ENCODE assay signal across 13 cellular contexts in genomic region chr3:45227131-45227819, GRCh38. TPM values are rescaled to one million over a fixed set of nuclear protein-coding genes. Genes with fewer than 3 reads are reported as not detected.
DNase-seq lines count a peak whose midpoint lies in the region; ATAC-seq and TF ChIP-seq lines count a peak whose summit lies in the region.
"Had no signal": no experiment of that assay in that cellular context is flagged by ENCODE, and none has a peak within 500 bp of the region (broad histone marks: within the 10 kb centered on the region; RNA-seq: fewer than 3 reads in every experiment).

No MANE protein-coding gene starts in this region.

- H3K79me2 ChIP-seq in PC-3 (ENCODE audit: low read length): peaks cover 30% of the 10 kb centered on the region

- CTCF ChIA-PET in PC-3 (lab: Charles Lee): no interaction called here

- peak overlapping the region; percentile 12 for H3K4me3 Mint-ChIP-seq in activated CD4-positive, alpha-beta T cell treated with anti-CD3 and anti-CD28 coated beads, Interleukin-2, amount 10 ng/mL, durations not matched to agents 24 days and 14 days

- H3K4me3 ChIP-seq in PC-3 (ENCODE audit: low read length): no peak overlapping the region
- H3K4me3 ChIP-seq in fibroblast of the aortic adventitia (ENCODE audit: low read depth, low read length): no peak overlapping the region
- no peak overlapping the region for H3K4me3 ChIP-seq in foreskin fibroblast (ENCODE audit: low read depth in 1 of 2, low read length in 2 of 2)

- H3K4me2 ChIP-seq in PC-3 (ENCODE audit: low read length): no peak overlapping the region

- DNase-seq in activated CD4-positive, alpha-beta T cell treated with anti-CD3 and anti-CD28 coated beads, Interleukin-2, amount 10 ng/mL, durations not matched to agents 24 days and 14 days: no peak
- DNase-seq in activated CD4-positive, alpha-beta T cell treated with anti-CD3 and anti-CD28 coated beads, Interleukin-2, amount 50 U/mL, for 48 hours: no peak
- DNase-seq in PC-3 (no peak), fibroblast of the aortic adventitia (ENCODE audit: low read depth) (peak; percentile 72), pons (ENCODE audit: low spot score) (peak; percentile 49), GM03348 (ENCODE audit: low spot score) (no peak), NCI-H2196 (lab: John Stamatoyannopoulos, UW; ENCODE audit: unreplicated experiment) (no peak), foreskin fibroblast (no peak)
- DNase-seq: left ventricle myocardium superior, NCI-H2029, SJCRH30 had no signal

- POLR2A ChIA-PET in PC-3 (lab: Charles Lee; ENCODE audit: unreplicated experiment): no interaction called here

- TF ChIP-seq CTCF in PC-3 (conservative IDR thresholded peaks at IDR 0.05; ENCODE audit: low read depth, low read length) (no peak), fibroblast of the aortic adventitia (IDR thresholded peaks at IDR 0.05; ENCODE audit: insufficient read depth, low read length) (no peak), foreskin fibroblast (IDR thresholded peaks at IDR 0.05; ENCODE audit: low read depth, low read length) (no peak)

- no peak for ATAC-seq in PC-3

- H3K9me3 ChIP-seq in PC-3 (ENCODE audit: low read length): no peaks in the 10 kb centered on the region
- H3K9me3 ChIP-seq: SJCRH30 had no signal

- H3K27ac Mint-ChIP-seq in activated CD4-positive, alpha-beta T cell treated with anti-CD3 and anti-CD28 coated beads, Interleukin-2, amount 10 ng/mL, durations not matched to agents 24 days and 14 days: no peak overlapping the region
- H3K27ac Mint-ChIP-seq: activated naive CD4-positive, alpha-beta T cell treated with anti-CD3 and anti-CD28 coated beads, Interleukin-2, amount 50 U/mL, for 72 hours had no signal

- no peaks in the 10 kb centered on the region for H3K36me3 ChIP-seq in PC-3 (ENCODE audit: low read depth, low read length)
- H3K36me3 ChIP-seq: SJCRH30 had no signal

- H3K36me3 Mint-ChIP-seq in activated CD4-positive, alpha-beta T cell treated with anti-CD3 and anti-CD28 coated beads, Interleukin-2, amount 10 ng/mL, durations not matched to agents 24 days and 14 days (ENCODE audit: low read depth): no peaks in the 10 kb centered on the region

- no peaks in the 10 kb centered on the region for H3F3A ChIP-seq in PC-3 (ENCODE audit: low read length, unreplicated experiment)

- H3K27ac ChIP-seq in PC-3 (ENCODE audit: low read length): no peak overlapping the region
- H3K27ac ChIP-seq: SJCRH30 had no signal

- H3K9ac ChIP-seq in PC-3 (ENCODE audit: low read length): no peak overlapping the region

- peak overlapping the region; percentile 81; the same call in 1 of the 2 replicates for H2AFZ ChIP-seq in PC-3 (ENCODE audit: low read length)

- peaks cover 15% of the 10 kb centered on the region for H3K4me1 ChIP-seq in PC-3 (ENCODE audit: insufficient read depth, low read length)

- intact Hi-C loops in activated CD4-positive, alpha-beta T cell treated with anti-CD3 and anti-CD28 coated beads, Interleukin-2, amount 10 ng/mL, durations not matched to agents 24 days and 14 days (cut with micrococcal nuclease): loop anchor here (2.0 to 10.0 kb wide), 3 partner anchors 270 to 462 kb away; partner anchors contain the start of gene SACM1L
- intact Hi-C loops in PC-3 (cut with micrococcal nuclease): no loop called here

- peaks cover 70% of the 10 kb centered on the region for H3K27me3 Mint-ChIP-seq in activated CD4-positive, alpha-beta T cell treated with anti-CD3 and anti-CD28 coated beads, Interleukin-2, amount 10 ng/mL, durations not matched to agents 24 days and 14 days

- H3K27me3 ChIP-seq in PC-3 (ENCODE audit: low read length): no peaks in the 10 kb centered on the region

- H4K20me1 ChIP-seq in PC-3 (ENCODE audit: low read length): peaks cover 6% of the 10 kb centered on the region; the same call in 1 of the 2 replicates

- H3K9me2 ChIP-seq in PC-3 (replicated peaks; ENCODE audit: low read length): no peaks in the 10 kb centered on the region

- no peaks in the 10 kb centered on the region for H3K9me3 Mint-ChIP-seq in activated CD4-positive, alpha-beta T cell treated with anti-CD3 and anti-CD28 coated beads, Interleukin-2, amount 10 ng/mL, durations not matched to agents 24 days and 14 days
- H3K9me3 Mint-ChIP-seq: activated naive CD4-positive, alpha-beta T cell treated with anti-CD3 and anti-CD28 coated beads, Interleukin-2, amount 50 U/mL, for 72 hours had no signal

- H3K4me1 Mint-ChIP-seq in activated CD4-positive, alpha-beta T cell treated with anti-CD3 and anti-CD28 coated beads, Interleukin-2, amount 10 ng/mL, durations not matched to agents 24 days and 14 days: peaks cover 12% of the 10 kb centered on the region

- BruUV-seq in PC-3 (replicated peaks; lab: Mats Ljungman, UMichigan): no TSS peak

RNA-seq across cellular contexts. Expression of gene TMEM158, which starts 1.2 kb away (rescaled TPM):
- 0.44 and 0.66 TPM in 2 replicates for total RNA-seq in activated CD4-positive, alpha-beta T cell treated with anti-CD3 and anti-CD28 coated beads, Interleukin-2, amount 10 ng/mL, durations not matched to agents 24 days and 14 days
- total RNA-seq in PC-3 (2014; rRNA removed) (80.6 and 82.9 TPM in 2 replicates), fibroblast of the aortic adventitia (ENCODE audit: low replicate concordance) (4.5 and 19.3 TPM in 2 replicates)
- total RNA-seq: activated CD8-positive, alpha-beta memory T cell treated with anti-CD3 and anti-CD28 coated beads for 36 hours; activated naive CD4-positive, alpha-beta T cell treated with anti-CD3 and anti-CD28 coated beads, Interleukin-2, amount 50 U/mL, for 72 hours had no signal

Comparison
In these comparisons a context has a peak if more than half of its experiments do, and no peak if none do; other contexts are left out.
1. DNase-seq: peak in fibroblast of the aortic adventitia (single experiment) and pons (single experiment); none in activated CD4-positive, alpha-beta T cell treated with anti-CD3 and anti-CD28 coated beads, Interleukin-2, amount 10 ng/mL, durations not matched to agents 24 days and 14 days (single experiment), activated CD4-positive, alpha-beta T cell treated with anti-CD3 and anti-CD28 coated beads, Interleukin-2, amount 50 U/mL, for 48 hours (0 of 2), PC-3 (single experiment), GM03348 (single experiment), NCI-H2196 (single experiment) and foreskin fibroblast (0 of 2).